11 cellular contexts compared by ENCODE assay signal in the genomic region with DNA sequence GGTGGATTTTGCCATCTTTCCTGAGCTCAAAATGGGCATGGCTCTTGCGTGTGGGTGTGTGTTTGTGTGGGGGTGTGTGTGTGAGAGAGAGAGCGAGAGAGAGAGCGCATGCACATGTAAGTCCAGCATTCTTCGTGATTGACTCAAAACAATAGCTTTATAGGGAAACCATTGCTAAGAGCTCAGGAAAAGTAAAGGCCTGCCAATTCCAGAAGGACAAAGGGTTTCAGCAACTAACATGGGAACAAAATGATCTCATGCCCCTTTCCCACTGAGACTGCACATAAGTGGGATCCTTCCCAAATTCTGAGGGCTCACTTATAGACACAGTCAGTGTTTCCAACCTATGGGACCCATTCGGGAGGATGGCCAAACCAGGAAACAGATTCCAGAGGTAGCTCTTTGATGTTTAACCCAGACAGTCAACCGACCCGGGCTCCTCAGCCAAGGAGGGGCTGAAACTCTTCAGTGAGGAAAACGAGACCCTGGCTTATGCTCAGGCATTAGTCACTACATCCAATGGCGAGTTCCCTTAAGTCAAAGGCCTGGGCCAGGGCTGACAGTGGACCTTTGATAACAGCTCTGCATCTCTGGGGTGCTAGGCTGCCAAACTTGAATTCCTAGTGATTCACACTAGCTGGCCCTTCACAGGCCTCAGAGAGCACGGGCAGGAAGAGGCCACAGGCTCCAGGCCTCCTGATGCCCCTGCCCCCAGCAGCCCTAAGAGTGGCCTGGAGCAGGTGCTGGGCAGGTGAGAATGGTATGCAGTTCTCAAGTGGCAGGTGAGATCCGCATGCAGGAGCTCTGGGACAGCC.
DNase-seq lines count a peak whose midpoint lies in the region; ATAC-seq, FAIRE-seq and TF ChIP-seq lines count a peak whose summit lies in the region.
"Had no signal": no experiment of that assay in that cellular context is flagged by ENCODE, and none has a peak within 500 bp of the region (broad histone marks: within the 10 kb centered on the region; RNA-seq: fewer than 3 reads in every experiment).

No MANE protein-coding gene starts in this region.

- no peaks in the 10 kb centered on the region for H4K20me1 ChIP-seq in HCT116 (ENCODE audit: insufficient read depth)
- H4K20me1 ChIP-seq in HepG2 (ENCODE audit: insufficient read depth, low read length), result no peaks in the 10 kb centered on the region

- TF ChIP-seq CTCF in HCT116 (IDR thresholded peaks at IDR 0.05 in 2 of 3, conservative IDR thresholded peaks at IDR 0.05 in 1 of 3; ENCODE audit: borderline replicate concordance in 1 of 3, insufficient read depth in 1 of 3, low read depth in 2 of 3, low read length in 2 of 3), result no peak
- no peak for TF ChIP-seq CTCF in choroid plexus epithelial cell (conservative IDR thresholded peaks at IDR 0.05; ENCODE audit: low read depth, low read length)
- no peak for TF ChIP-seq CTCF in HepG2 (CRISPR knock-in tag; IDR thresholded peaks at IDR 0.05)

- intact Hi-C loops in HCT116 (cut with micrococcal nuclease), result no loop called here
- intact Hi-C loops in HepG2 (cut with micrococcal nuclease; ENCODE audit: unreplicated experiment), result no loop called here

- WGBS in HepG2 (ENCODE audit: low lambda C conversion rate), result 84% methylated on average over 7 of the region's 11 CpGs

- no peaks in the 10 kb centered on the region for H3K9me3 ChIP-seq in HCT116 (ENCODE audit: control insufficient read depth in 1 of 2, insufficient read depth in 1 of 2, low read depth in 1 of 2, low read length in 2 of 2)
- no peaks in the 10 kb centered on the region for H3K9me3 ChIP-seq in HepG2 (ENCODE audit: low read length)

- peak; percentile 69 for ATAC-seq in HCT116
- ATAC-seq in HepG2, result no peak
- ATAC-seq: GM12878 had no signal

- no peak overlapping the region for H2AFZ ChIP-seq in HCT116 (ENCODE audit: low read depth, low read length, poor library complexity, severe bottlenecking)
- H2AFZ ChIP-seq in HepG2 (ENCODE audit: low read length), result no peak overlapping the region

- POLR2A ChIA-PET in HCT116 (lab: Charles Lee) (no interaction called here), HepG2 (lab: Yijun Ruan, JAX) (no interaction called here)

- H3K27ac ChIP-seq in HCT116 (ENCODE audit: low read depth, low read length), result no peak overlapping the region
- no peak overlapping the region for H3K27ac ChIP-seq in HepG2 (ENCODE audit: extremely low read length, insufficient read depth, low read length)

- H3K36me3 ChIP-seq in HCT116 (ENCODE audit: control insufficient read depth in 1 of 2, insufficient read depth in 2 of 2, low read length in 2 of 2) (no peaks in the 10 kb centered on the region), HepG2 (replicated peaks in 1 of 2; ENCODE audit: control insufficient read depth in 1 of 2, insufficient read depth in 2 of 2, low read length in 2 of 2) (no peaks in the 10 kb centered on the region)

- H3K9ac ChIP-seq in HCT116 (ENCODE audit: low read length) (no peak overlapping the region), HepG2 (ENCODE audit: insufficient read depth, low read depth, low read length) (no peak overlapping the region)

- TF ChIP-seq EP300 in HepG2 (IDR thresholded peaks at IDR 0.05; ENCODE audit: low read depth in 2 of 2, low read length in 2 of 2) (no peak), HepG2 (CRISPR knock-in tag; IDR thresholded peaks at IDR 0.05; ENCODE audit: borderline replicate concordance) (no peak)

- RAD21 ChIA-PET in HCT116 (lab: Charles Lee; ENCODE audit: low non-redundant PET in 1 of 2, low total read pairs in 2 of 2, uncharacterized antibody in 2 of 2, unreplicated experiment in 2 of 2), result no interaction called here

- in situ Hi-C loops in HepG2 (cut with HindIII; ENCODE audit: extremely low pct_ligation_motif_present, low pct_unique_long_range_greater_than_20kb), result no loop called here

- BruUV-seq in HCT116 (replicated peaks; lab: Mats Ljungman, UMichigan) (no TSS peak), HepG2 (replicated peaks; lab: Mats Ljungman, UMichigan) (no TSS peak)

- no peaks in the 10 kb centered on the region for H3K79me2 ChIP-seq in HCT116 (ENCODE audit: insufficient read depth, low read length)
- H3K79me2 ChIP-seq in HepG2 (ENCODE audit: insufficient read depth, low read length), result no peaks in the 10 kb centered on the region

- peaks cover 10 to 34% of the 10 kb centered on the region in 2 experiments for H3K4me1 ChIP-seq in HCT116 (ENCODE audit: control insufficient read depth in 1 of 2, insufficient read depth in 2 of 2, low read length in 2 of 2)
- H3K4me1 ChIP-seq in HepG2 (ENCODE audit: insufficient read depth, low read length), result peaks cover 31% of the 10 kb centered on the region

- H3K27me3 ChIP-seq in HCT116 (ENCODE audit: insufficient read depth, low read length) (no peaks in the 10 kb centered on the region), HepG2 (ENCODE audit: control insufficient read depth in 1 of 2, insufficient read depth in 2 of 2, low read length in 2 of 2) (no peaks in the 10 kb centered on the region)

- no peaks in the 10 kb centered on the region for H3K9me2 ChIP-seq in HCT116 (ENCODE audit: insufficient read depth)

- TF ChIP-seq RAD21 in HCT116 (IDR thresholded peaks at IDR 0.05; ENCODE audit: low read depth), result no peak
- no peak for TF ChIP-seq RAD21 in HepG2 (CRISPR knock-in tag; IDR thresholded peaks at IDR 0.05)

- DNase-seq in HCT116 (ENCODE audit: low read depth, low spot score) (peak; percentile 13), choroid plexus epithelial cell (ENCODE audit: low read depth) (peak; percentile 36), HepG2 (ENCODE audit: low spot score) (peak; percentile 12), superior temporal gyrus (ENCODE audit: extremely low spot score) (peak; percentile 52), NCI-H187 (lab: John Stamatoyannopoulos, UW) (no peak), NCI-H69 (lab: John Stamatoyannopoulos, UW) (no peak)
- DNase-seq in NK-92 treated with Interleukin-12 subunit alpha and Interleukin-12 subunit beta, amount 100 ng/mL, for 24 hours (lab: John Stamatoyannopoulos, UW), result no peak
- no peak for DNase-seq in activated CD8-positive, alpha-beta memory T cell treated with anti-CD3 and anti-CD28 coated beads, Interleukin-2, amount 50 U/mL, for 48 hours
- DNase-seq: glutamatergic neuron; stimulated activated CD4-positive, alpha-beta T cell treated with anti-CD3 and anti-CD28 coated beads, Interleukin-2, amount 100 ng/mL, for 48 hours had no signal

- FAIRE-seq in HepG2 (lab: Jason Lieb, UNC), result no peak
- FAIRE-seq: GM12878 had no signal

- H3K4me2 ChIP-seq in HCT116 (ENCODE audit: low read length), result peak overlapping the region; percentile 33
- no peak overlapping the region for H3K4me2 ChIP-seq in HepG2 (ENCODE audit: low read depth, low read length)

- no peak overlapping the region for H3K4me3 ChIP-seq in HCT116 (replicated peaks in 1 of 2; ENCODE audit: low read depth in 1 of 2, low read length in 2 of 2)
- no peak overlapping the region for H3K4me3 ChIP-seq in choroid plexus epithelial cell (ENCODE audit: low read depth, low read length)
- no peak overlapping the region for H3K4me3 ChIP-seq in HepG2 (replicated peaks in 1 of 3; ENCODE audit: insufficient read depth in 1 of 3, low read depth in 2 of 3, low read length in 3 of 3)
- H3K4me3 ChIP-seq: GM12878 had no signal

- CTCF ChIA-PET in HCT116 (lab: Charles Lee) (no interaction called here), HepG2 (lab: Yijun Ruan, JAX; ENCODE audit: low intra/inter-chr PET ratio, low total read pairs) (no interaction called here)

- TF ChIP-seq POLR2A in HCT116 (IDR thresholded peaks at IDR 0.05; ENCODE audit: borderline replicate concordance, extremely low read depth, insufficient read depth, insufficient read length) (no peak), HepG2 (IDR thresholded peaks at IDR 0.05; ENCODE audit: insufficient read depth in 1 of 2, low read depth in 2 of 2, low read length in 2 of 2) (no peak)

TF ChIP-seq in HCT116, 20 proteins besides CTCF, POLR2A, EP300 and RAD21:
- TF ChIP-seq SP1 (IDR thresholded peaks at IDR 0.05; ENCODE audit: low read depth) (no peak; the same call in 1 of the 2 replicates), ZNF274 (IDR thresholded peaks at IDR 0.05; ENCODE audit: low read depth, low read length) (no peak), SIN3A (IDR thresholded peaks at IDR 0.05; ENCODE audit: low read depth) (no peak), EZH2phosphoT487 (IDR thresholded peaks at IDR 0.05; ENCODE audit: borderline replicate concordance) (no peak)

TF ChIP-seq in HepG2, 621 proteins besides CTCF, POLR2A, EP300 and RAD21:
- TF ChIP-seq HHEX (CRISPR knock-in tag; IDR thresholded peaks at IDR 0.05) (no peak), ELF4 (CRISPR knock-in tag; IDR thresholded peaks at IDR 0.05; ENCODE audit: borderline replicate concordance) (no peak)

Comparison
In these comparisons a context has a peak if more than half of its experiments do, and no peak if none do; other contexts are left out.
1. DNase-seq: peak in HCT116 (single experiment), choroid plexus epithelial cell (single experiment), HepG2 (single experiment) and superior temporal gyrus (single experiment); none in NCI-H187 (0 of 2), NCI-H69 (single experiment), NK-92 treated with Interleukin-12 subunit alpha and Interleukin-12 subunit beta, amount 100 ng/mL, for 24 hours (single experiment) and activated CD8-positive, alpha-beta memory T cell treated with anti-CD3 and anti-CD28 coated beads, Interleukin-2, amount 50 U/mL, for 48 hours (single experiment).